9 cellular contexts compared by ENCODE assay signal in genomic region chr12:83826112-83826511, GRCh38.
DNase-seq lines count a peak whose midpoint lies in the region; ATAC-seq, FAIRE-seq and TF ChIP-seq lines count a peak whose summit lies in the region.
"Had no signal": no experiment of that assay in that cellular context is flagged by ENCODE, and none has a peak within 500 bp of the region (broad histone marks: within the 10 kb centered on the region; RNA-seq: fewer than 3 reads in every experiment).

No MANE protein-coding gene starts in this region.

- H3K27me3 Mint-ChIP-seq in osteocyte (ENCODE audit: unreplicated experiment) (peaks cover 5% of the 10 kb centered on the region), immature natural killer cell (ENCODE audit: low read depth in 3 of 3) (peaks cover 0 to 6% (median 2%) of the 10 kb centered on the region in 3 donors)

- H3K27ac ChIP-seq in dorsolateral prefrontal cortex, result no peak overlapping the region
- H3K27ac ChIP-seq: Peyer's patch had no signal

- H3K9me3 Mint-ChIP-seq in osteocyte (ENCODE audit: unreplicated experiment) (peaks cover 4% of the 10 kb centered on the region), immature natural killer cell (peaks cover 0 to 15% (median 4%) of the 10 kb centered on the region in 6 donors)

- no peak for TF ChIP-seq POLR2A in GM12891 (IDR thresholded peaks at IDR 0.05; ENCODE audit: low read depth, low read length)

- H3K4me3 Mint-ChIP-seq in osteocyte (ENCODE audit: unreplicated experiment), result no peak overlapping the region
- no peak overlapping the region for H3K4me3 Mint-ChIP-seq in immature natural killer cell

- H3K36me3 Mint-ChIP-seq in osteocyte (ENCODE audit: unreplicated experiment), result no peaks in the 10 kb centered on the region
- no peaks in the 10 kb centered on the region for H3K36me3 Mint-ChIP-seq in immature natural killer cell

- no peak overlapping the region for H3K4me3 ChIP-seq in dorsolateral prefrontal cortex
- H3K4me3 ChIP-seq: Peyer's patch had no signal

- H3K27ac Mint-ChIP-seq in osteocyte (ENCODE audit: unreplicated experiment), result no peak overlapping the region
- no peak overlapping the region for H3K27ac Mint-ChIP-seq in immature natural killer cell

- TF ChIP-seq CTCF in dorsolateral prefrontal cortex (IDR thresholded peaks at IDR 0.05 in 54 of 56, conservative IDR thresholded peaks at IDR 0.05 in 2 of 56; ENCODE audit: low read depth in 1 of 56, partially characterized antibody in 56 of 56) (peak in 53 of 56 donors; percentile 24 to 70 (median 51)), osteocyte (IDR thresholded peaks at IDR 0.05) (peak; percentile 55), omental fat pad (IDR thresholded peaks at IDR 0.05) (no peak)

- peak; percentile 57 for FAIRE-seq in GM12891 (lab: Jason Lieb, UNC)

- DNase-seq in AG20443 (ENCODE audit: low spot score), result peak; percentile 61
- no peak for DNase-seq in GM12891 (ENCODE audit: insufficient read length, low spot score)
- peak; percentile 36 for DNase-seq in NCI-H460 (ENCODE audit: extremely low read depth, low read depth)
- peak in 4 of 10 donors; percentile 24 to 45 (median 38) for DNase-seq in dorsolateral prefrontal cortex
- DNase-seq in osteocyte (ENCODE audit: extremely low spot score, unreplicated experiment), result no peak
- DNase-seq in immature natural killer cell, result no peak
- DNase-seq in omental fat pad (ENCODE audit: low spot score), result no peak

- peak; percentile 82 for ATAC-seq in HG02623 (IDR thresholded peaks at IDR 0.05; ENCODE audit: unreplicated experiment)
- no peak for ATAC-seq in omental fat pad (ENCODE audit: low FRiP score)

- H3K27me3 ChIP-seq in dorsolateral prefrontal cortex, result no peaks in the 10 kb centered on the region
- H3K27me3 ChIP-seq: Peyer's patch had no signal

- intact Hi-C loops in dorsolateral prefrontal cortex (cut with DNase I), result loop anchor here in 1 of 2 donors (5.0 kb wide), 1 partner anchor 571 kb away; no protein-coding TSS in a partner anchor

- peaks cover 16% of the 10 kb centered on the region for H3K4me1 Mint-ChIP-seq in osteocyte (ENCODE audit: unreplicated experiment)
- H3K4me1 Mint-ChIP-seq in immature natural killer cell, result no peaks in the 10 kb centered on the region

TF ChIP-seq in GM12891, 5 proteins besides CTCF, POLR2A, EP300 and RAD21:
- TF ChIP-seq POU2F2 (IDR thresholded peaks at IDR 0.05; ENCODE audit: low read depth, low read length) (no peak), POLR2AphosphoS5 (IDR thresholded peaks at IDR 0.05; ENCODE audit: low read depth, low read length) (no peak), TAF1 (IDR thresholded peaks at IDR 0.05; ENCODE audit: low read depth, low read length) (no peak)

Comparison
In these comparisons a context has a peak if more than half of its experiments do, and no peak if none do; other contexts are left out.
1. DNase-seq: peak in AG20443 (single experiment) and NCI-H460 (single experiment); none in GM12891 (single experiment), osteocyte (single experiment), immature natural killer cell (0 of 3) and omental fat pad (single experiment).
2. CTCF ChIP-seq: peak in dorsolateral prefrontal cortex (53 of 56) and osteocyte (single experiment); none in omental fat pad (0 of 3).